ENCODE assay signal across 2 cellular contexts in the genomic region with DNA sequence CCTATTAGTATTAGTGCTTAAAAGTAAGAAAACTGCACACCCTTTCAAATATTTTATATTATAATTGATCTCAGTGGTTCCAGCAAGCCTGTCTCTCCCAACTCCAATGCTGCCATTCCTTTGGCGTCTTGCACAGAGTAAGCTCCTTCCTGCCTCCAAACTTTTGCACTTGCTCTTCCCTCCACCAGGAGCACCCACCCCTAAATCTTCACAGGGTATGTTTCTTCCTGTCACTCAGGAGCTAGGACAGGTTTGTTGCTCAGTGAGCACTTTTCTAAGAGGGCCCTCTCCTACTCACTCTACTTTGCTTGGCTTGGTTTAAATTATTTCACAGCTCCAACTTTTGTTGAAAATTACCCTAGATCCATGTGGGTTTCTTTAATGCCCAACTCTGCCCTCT.
TF ChIP-seq lines count a peak whose summit lies in the region.

No MANE protein-coding gene starts in this region.

TF ChIP-seq in HEK293T, 16 proteins besides CTCF, POLR2A, EP300 and RAD21 (continued from another document):
- TF ChIP-seq, protein P1, sequence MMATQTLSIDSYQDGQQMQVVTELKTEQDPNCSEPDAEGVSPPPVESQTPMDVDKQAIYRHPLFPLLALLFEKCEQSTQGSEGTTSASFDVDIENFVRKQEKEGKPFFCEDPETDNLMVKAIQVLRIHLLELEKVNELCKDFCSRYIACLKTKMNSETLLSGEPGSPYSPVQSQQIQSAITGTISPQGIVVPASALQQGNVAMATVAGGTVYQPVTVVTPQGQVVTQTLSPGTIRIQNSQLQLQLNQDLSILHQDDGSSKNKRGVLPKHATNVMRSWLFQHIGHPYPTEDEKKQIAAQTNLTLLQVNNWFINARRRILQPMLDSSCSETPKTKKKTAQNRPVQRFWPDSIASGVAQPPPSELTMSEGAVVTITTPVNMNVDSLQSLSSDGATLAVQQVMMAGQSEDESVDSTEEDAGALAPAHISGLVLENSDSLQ (IDR thresholded peaks at IDR 0.05): peak; percentile 56

TF ChIP-seq in H1, 55 proteins besides CTCF, POLR2A, EP300 and RAD21 (continued from another document):
- TF ChIP-seq, protein P2, sequence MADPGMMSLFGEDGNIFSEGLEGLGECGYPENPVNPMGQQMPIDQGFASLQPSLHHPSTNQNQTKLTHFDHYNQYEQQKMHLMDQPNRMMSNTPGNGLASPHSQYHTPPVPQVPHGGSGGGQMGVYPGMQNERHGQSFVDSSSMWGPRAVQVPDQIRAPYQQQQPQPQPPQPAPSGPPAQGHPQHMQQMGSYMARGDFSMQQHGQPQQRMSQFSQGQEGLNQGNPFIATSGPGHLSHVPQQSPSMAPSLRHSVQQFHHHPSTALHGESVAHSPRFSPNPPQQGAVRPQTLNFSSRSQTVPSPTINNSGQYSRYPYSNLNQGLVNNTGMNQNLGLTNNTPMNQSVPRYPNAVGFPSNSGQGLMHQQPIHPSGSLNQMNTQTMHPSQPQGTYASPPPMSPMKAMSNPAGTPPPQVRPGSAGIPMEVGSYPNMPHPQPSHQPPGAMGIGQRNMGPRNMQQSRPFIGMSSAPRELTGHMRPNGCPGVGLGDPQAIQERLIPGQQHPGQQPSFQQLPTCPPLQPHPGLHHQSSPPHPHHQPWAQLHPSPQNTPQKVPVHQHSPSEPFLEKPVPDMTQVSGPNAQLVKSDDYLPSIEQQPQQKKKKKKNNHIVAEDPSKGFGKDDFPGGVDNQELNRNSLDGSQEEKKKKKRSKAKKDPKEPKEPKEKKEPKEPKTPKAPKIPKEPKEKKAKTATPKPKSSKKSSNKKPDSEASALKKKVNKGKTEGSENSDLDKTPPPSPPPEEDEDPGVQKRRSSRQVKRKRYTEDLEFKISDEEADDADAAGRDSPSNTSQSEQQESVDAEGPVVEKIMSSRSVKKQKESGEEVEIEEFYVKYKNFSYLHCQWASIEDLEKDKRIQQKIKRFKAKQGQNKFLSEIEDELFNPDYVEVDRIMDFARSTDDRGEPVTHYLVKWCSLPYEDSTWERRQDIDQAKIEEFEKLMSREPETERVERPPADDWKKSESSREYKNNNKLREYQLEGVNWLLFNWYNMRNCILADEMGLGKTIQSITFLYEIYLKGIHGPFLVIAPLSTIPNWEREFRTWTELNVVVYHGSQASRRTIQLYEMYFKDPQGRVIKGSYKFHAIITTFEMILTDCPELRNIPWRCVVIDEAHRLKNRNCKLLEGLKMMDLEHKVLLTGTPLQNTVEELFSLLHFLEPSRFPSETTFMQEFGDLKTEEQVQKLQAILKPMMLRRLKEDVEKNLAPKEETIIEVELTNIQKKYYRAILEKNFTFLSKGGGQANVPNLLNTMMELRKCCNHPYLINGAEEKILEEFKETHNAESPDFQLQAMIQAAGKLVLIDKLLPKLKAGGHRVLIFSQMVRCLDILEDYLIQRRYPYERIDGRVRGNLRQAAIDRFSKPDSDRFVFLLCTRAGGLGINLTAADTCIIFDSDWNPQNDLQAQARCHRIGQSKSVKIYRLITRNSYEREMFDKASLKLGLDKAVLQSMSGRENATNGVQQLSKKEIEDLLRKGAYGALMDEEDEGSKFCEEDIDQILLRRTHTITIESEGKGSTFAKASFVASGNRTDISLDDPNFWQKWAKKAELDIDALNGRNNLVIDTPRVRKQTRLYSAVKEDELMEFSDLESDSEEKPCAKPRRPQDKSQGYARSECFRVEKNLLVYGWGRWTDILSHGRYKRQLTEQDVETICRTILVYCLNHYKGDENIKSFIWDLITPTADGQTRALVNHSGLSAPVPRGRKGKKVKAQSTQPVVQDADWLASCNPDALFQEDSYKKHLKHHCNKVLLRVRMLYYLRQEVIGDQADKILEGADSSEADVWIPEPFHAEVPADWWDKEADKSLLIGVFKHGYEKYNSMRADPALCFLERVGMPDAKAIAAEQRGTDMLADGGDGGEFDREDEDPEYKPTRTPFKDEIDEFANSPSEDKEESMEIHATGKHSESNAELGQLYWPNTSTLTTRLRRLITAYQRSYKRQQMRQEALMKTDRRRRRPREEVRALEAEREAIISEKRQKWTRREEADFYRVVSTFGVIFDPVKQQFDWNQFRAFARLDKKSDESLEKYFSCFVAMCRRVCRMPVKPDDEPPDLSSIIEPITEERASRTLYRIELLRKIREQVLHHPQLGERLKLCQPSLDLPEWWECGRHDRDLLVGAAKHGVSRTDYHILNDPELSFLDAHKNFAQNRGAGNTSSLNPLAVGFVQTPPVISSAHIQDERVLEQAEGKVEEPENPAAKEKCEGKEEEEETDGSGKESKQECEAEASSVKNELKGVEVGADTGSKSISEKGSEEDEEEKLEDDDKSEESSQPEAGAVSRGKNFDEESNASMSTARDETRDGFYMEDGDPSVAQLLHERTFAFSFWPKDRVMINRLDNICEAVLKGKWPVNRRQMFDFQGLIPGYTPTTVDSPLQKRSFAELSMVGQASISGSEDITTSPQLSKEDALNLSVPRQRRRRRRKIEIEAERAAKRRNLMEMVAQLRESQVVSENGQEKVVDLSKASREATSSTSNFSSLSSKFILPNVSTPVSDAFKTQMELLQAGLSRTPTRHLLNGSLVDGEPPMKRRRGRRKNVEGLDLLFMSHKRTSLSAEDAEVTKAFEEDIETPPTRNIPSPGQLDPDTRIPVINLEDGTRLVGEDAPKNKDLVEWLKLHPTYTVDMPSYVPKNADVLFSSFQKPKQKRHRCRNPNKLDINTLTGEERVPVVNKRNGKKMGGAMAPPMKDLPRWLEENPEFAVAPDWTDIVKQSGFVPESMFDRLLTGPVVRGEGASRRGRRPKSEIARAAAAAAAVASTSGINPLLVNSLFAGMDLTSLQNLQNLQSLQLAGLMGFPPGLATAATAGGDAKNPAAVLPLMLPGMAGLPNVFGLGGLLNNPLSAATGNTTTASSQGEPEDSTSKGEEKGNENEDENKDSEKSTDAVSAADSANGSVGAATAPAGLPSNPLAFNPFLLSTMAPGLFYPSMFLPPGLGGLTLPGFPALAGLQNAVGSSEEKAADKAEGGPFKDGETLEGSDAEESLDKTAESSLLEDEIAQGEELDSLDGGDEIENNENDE (IDR thresholded peaks at IDR 0.05; ENCODE audit: insufficient replicate concordance, low read length): no peak
- TF ChIP-seq PHF8 (conservative IDR thresholded peaks at IDR 0.05; ENCODE audit: low read depth, low read length) (no peak), RXRA (IDR thresholded peaks at IDR 0.05; ENCODE audit: insufficient read depth, low read depth, low read length) (no peak), SP1 (IDR thresholded peaks at IDR 0.05; ENCODE audit: low read depth, low read length) (no peak), TCF12 (IDR thresholded peaks at IDR 0.05; ENCODE audit: low read depth, low read length) (no peak), TAF1 (IDR thresholded peaks at IDR 0.05; ENCODE audit: low read depth, low read length) (no peak), YY1 (IDR thresholded peaks at IDR 0.05; ENCODE audit: low read depth, low read length) (no peak), BRCA1 (IDR thresholded peaks at IDR 0.05; ENCODE audit: low read depth, low read length) (no peak), TBP (IDR thresholded peaks at IDR 0.05; ENCODE audit: low read depth, low read length) (no peak), SIX5 (IDR thresholded peaks at IDR 0.05; ENCODE audit: low read depth, low read length) (no peak)
- TF ChIP-seq, protein P3, sequence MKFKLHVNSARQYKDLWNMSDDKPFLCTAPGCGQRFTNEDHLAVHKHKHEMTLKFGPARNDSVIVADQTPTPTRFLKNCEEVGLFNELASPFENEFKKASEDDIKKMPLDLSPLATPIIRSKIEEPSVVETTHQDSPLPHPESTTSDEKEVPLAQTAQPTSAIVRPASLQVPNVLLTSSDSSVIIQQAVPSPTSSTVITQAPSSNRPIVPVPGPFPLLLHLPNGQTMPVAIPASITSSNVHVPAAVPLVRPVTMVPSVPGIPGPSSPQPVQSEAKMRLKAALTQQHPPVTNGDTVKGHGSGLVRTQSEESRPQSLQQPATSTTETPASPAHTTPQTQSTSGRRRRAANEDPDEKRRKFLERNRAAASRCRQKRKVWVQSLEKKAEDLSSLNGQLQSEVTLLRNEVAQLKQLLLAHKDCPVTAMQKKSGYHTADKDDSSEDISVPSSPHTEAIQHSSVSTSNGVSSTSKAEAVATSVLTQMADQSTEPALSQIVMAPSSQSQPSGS (IDR thresholded peaks at IDR 0.05; ENCODE audit: low read length): no peak
